Comparison of ENCODE assay signal across 8 cellular contexts in the genomic region with DNA sequence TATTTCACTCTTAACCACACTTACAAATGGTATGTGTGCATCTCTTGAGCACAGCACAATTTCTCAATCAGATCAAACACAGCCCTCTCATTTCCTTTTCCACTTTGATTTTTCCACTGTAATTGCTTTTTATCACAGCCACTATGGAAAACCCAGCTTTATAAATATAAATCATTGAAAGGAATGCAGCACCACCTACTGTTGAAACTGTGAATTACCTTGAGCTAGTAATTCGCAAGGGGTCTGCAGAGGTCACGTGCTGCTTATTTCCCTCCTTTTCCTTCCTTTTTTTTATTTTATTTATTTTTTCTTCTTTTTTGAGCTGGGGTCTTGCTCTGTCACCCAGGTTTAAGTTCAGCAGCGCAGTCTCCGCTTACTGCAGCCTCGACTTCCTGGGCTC.
DNase-seq lines count a peak whose midpoint lies in the region; ATAC-seq, FAIRE-seq and TF ChIP-seq lines count a peak whose summit lies in the region.

No MANE protein-coding gene starts in this region.

- H3K27ac Mint-ChIP-seq in nephron: no peak overlapping the region

- CTCF ChIA-PET in GM12878 (lab: Yijun Ruan, JAX): interaction anchor here (0.6 to 3.4 kb wide), 25 partner anchors 8 to 1230 kb away, joined by 3 to 23 read pairs (median 4); no protein-coding TSS in a partner anchor

- H3K9me3 Mint-ChIP-seq in nephron: no peaks in the 10 kb centered on the region

- TF ChIP-seq POLR2A in GM12878 (IDR thresholded peaks at IDR 0.05; ENCODE audit: low read depth, low read length): no peak

- TF ChIP-seq RAD21 in GM12878 (IDR thresholded peaks at IDR 0.05; ENCODE audit: insufficient read depth, low read depth, low read length): peak; percentile 37

- H3K4me2 ChIP-seq in Loucy (ENCODE audit: low read depth, low read length, poor library complexity, severe bottlenecking): no peak overlapping the region
- H3K4me2 ChIP-seq in GM12878 (ENCODE audit: control insufficient read depth, insufficient read depth): no peak overlapping the region

- WGBS in GM12878 (ENCODE audit: insufficient coverage, insufficient replicate concordance, low lambda C conversion rate, missing lambda C conversion rate): 45% methylated on average over 5 of the region's 5 CpGs

- intact Hi-C loops in GM12878 (cut with micrococcal nuclease; ENCODE audit: unreplicated experiment): no loop called here

- H3K9me3 ChIP-seq in Loucy (ENCODE audit: insufficient read depth, low read depth, low read length) (no peaks in the 10 kb centered on the region), GM12878 (replicated peaks; ENCODE audit: control insufficient read depth, insufficient read depth, low read length) (no peaks in the 10 kb centered on the region)

- H3K9me2 ChIP-seq in Loucy (replicated peaks; ENCODE audit: low read depth, low read length): no peaks in the 10 kb centered on the region

- peaks cover 4% of the 10 kb centered on the region for H3K36me3 Mint-ChIP-seq in nephron (ENCODE audit: low read depth)

- no peak overlapping the region for H3K4me3 Mint-ChIP-seq in nephron

- H3K27me3 ChIP-seq in Loucy (ENCODE audit: insufficient read depth, low read length, poor library complexity, severe bottlenecking): no peaks in the 10 kb centered on the region
- H3K27me3 ChIP-seq in GM12878 (replicated peaks in 1 of 2; ENCODE audit: control insufficient read depth in 2 of 2, insufficient read depth in 2 of 2, low read length in 1 of 2): no peaks in the 10 kb centered on the region

- no peaks in the 10 kb centered on the region for H3F3A ChIP-seq in Loucy (ENCODE audit: low read depth)

- H3K79me2 ChIP-seq in Loucy (ENCODE audit: insufficient read depth, low read length): no peaks in the 10 kb centered on the region
- no peaks in the 10 kb centered on the region for H3K79me2 ChIP-seq in GM12878 (ENCODE audit: control insufficient read depth, insufficient read depth, low read length)

- H3K27me3 Mint-ChIP-seq in nephron (ENCODE audit: low read depth): no peaks in the 10 kb centered on the region

- in situ Hi-C loops in GM12878 (cut with MboI): no loop called here

- DNase-seq in EH (ENCODE audit: low read depth) (peak; percentile 9), GM12878 (ENCODE audit: low read depth, low spot score) (no peak)

- H3K36me3 ChIP-seq in Loucy (ENCODE audit: insufficient read depth, low read length): no peaks in the 10 kb centered on the region
- no peaks in the 10 kb centered on the region for H3K36me3 ChIP-seq in GM12878 (ENCODE audit: control insufficient read depth in 2 of 2, insufficient read depth in 2 of 2, low read length in 1 of 2)

- TF ChIP-seq CTCF in Loucy (conservative IDR thresholded peaks at IDR 0.05; ENCODE audit: low read length) (peak; percentile 79), GM12878 (IDR thresholded peaks at IDR 0.05 in 2 of 3, conservative IDR thresholded peaks at IDR 0.05 in 1 of 3; ENCODE audit: control insufficient read depth in 2 of 3, extremely low read depth in 1 of 3, insufficient read depth in 1 of 3, low read depth in 3 of 3, low read length in 3 of 3) (peak; percentile 33 to 42 (median 41); a peak in 4 of 6 replicates), nephron (IDR thresholded peaks at IDR 0.05; ENCODE audit: unreplicated experiment in 3 of 3) (peak; percentile 51 to 60 (median 59))

- H3K4me1 Mint-ChIP-seq in nephron: peaks cover 7% of the 10 kb centered on the region

- H3K4me3 ChIP-seq in Loucy (ENCODE audit: low read length, poor library complexity, severe bottlenecking) (no peak overlapping the region), GM12878 (no peak overlapping the region)

- no peak overlapping the region for H3K9ac ChIP-seq in Loucy (ENCODE audit: low read depth, low read length, poor library complexity, severe bottlenecking)
- no peak overlapping the region for H3K9ac ChIP-seq in GM12878 (ENCODE audit: control insufficient read depth, insufficient read depth, low read length)

- no peak for FAIRE-seq in GM12878 (lab: Jason Lieb, UNC)

- no TSS peak for BruUV-seq in GM12878 (replicated peaks; lab: Mats Ljungman, UMichigan)

- SMC1A ChIA-PET in GM12878 (lab: Charles Lee; ENCODE audit: uncharacterized antibody, unreplicated experiment): interaction anchor here (0.7 to 2.3 kb wide), 10 partner anchors 11 to 1230 kb away, joined by 3 to 8 read pairs (median 4); no protein-coding TSS in a partner anchor

- TF ChIP-seq EP300 in GM12878 (IDR thresholded peaks at IDR 0.05; ENCODE audit: borderline replicate concordance in 1 of 2, control insufficient read depth in 1 of 2, low read depth in 2 of 2, low read length in 2 of 2): no peak

- no peak overlapping the region for H2AFZ ChIP-seq in Loucy (ENCODE audit: low read length)
- no peak overlapping the region for H2AFZ ChIP-seq in GM12878 (ENCODE audit: control insufficient read depth, low read depth, low read length)

- no peaks in the 10 kb centered on the region for H4K20me1 ChIP-seq in Loucy (ENCODE audit: insufficient read depth, low read length, poor library complexity, severe bottlenecking)
- H4K20me1 ChIP-seq in GM12878 (ENCODE audit: control insufficient read depth, insufficient read depth): no peaks in the 10 kb centered on the region

- H3K4me1 ChIP-seq in Loucy (ENCODE audit: insufficient read depth, low read length, poor library complexity, severe bottlenecking) (no peaks in the 10 kb centered on the region), GM12878 (ENCODE audit: control insufficient read depth, insufficient read depth, low read length) (peaks cover 3% of the 10 kb centered on the region; the same call in 1 of the 2 replicates)

- RAD21 ChIA-PET in GM12878 (lab: Charles Lee; ENCODE audit: unreplicated experiment): interaction anchor here (0.6 to 2.0 kb wide), 3 partner anchors 38 to 1230 kb away, joined by 3 to 5 read pairs (median 4); no protein-coding TSS in a partner anchor

- POLR2A ChIA-PET in GM12878 (lab: Charles Lee): no interaction called here

- no peak overlapping the region for H3K27ac ChIP-seq in GM12878 (ENCODE audit: control insufficient read depth, insufficient read depth)

- ATAC-seq in GM12878: no peak
- no peak for ATAC-seq in GM19035 (IDR thresholded peaks at IDR 0.05; ENCODE audit: unreplicated experiment)
- no peak for ATAC-seq in GM21367 (IDR thresholded peaks at IDR 0.05; ENCODE audit: unreplicated experiment)
- no peak for ATAC-seq in HG02852 (IDR thresholded peaks at IDR 0.05; ENCODE audit: unreplicated experiment)
- ATAC-seq in GM21717 (IDR thresholded peaks at IDR 0.05; ENCODE audit: unreplicated experiment): no peak

TF ChIP-seq in GM12878, 131 proteins besides CTCF, POLR2A, EP300 and RAD21:
- TF ChIP-seq SIN3A (IDR thresholded peaks at IDR 0.05; ENCODE audit: low read depth, low read length): no peak
- TF ChIP-seq RAD51 (IDR thresholded peaks at IDR 0.05): peak; percentile 39; the same call in 1 of the 2 replicates
- TF ChIP-seq, protein P1, sequence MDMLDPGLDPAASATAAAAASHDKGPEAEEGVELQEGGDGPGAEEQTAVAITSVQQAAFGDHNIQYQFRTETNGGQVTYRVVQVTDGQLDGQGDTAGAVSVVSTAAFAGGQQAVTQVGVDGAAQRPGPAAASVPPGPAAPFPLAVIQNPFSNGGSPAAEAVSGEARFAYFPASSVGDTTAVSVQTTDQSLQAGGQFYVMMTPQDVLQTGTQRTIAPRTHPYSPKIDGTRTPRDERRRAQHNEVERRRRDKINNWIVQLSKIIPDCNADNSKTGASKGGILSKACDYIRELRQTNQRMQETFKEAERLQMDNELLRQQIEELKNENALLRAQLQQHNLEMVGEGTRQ (IDR thresholded peaks at IDR 0.05; ENCODE audit: borderline replicate concordance, low read depth, low read length): peak; percentile 16; the same call in 1 of the 2 replicates
- TF ChIP-seq, protein P2, sequence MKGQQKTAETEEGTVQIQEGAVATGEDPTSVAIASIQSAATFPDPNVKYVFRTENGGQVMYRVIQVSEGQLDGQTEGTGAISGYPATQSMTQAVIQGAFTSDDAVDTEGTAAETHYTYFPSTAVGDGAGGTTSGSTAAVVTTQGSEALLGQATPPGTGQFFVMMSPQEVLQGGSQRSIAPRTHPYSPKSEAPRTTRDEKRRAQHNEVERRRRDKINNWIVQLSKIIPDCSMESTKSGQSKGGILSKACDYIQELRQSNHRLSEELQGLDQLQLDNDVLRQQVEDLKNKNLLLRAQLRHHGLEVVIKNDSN (IDR thresholded peaks at IDR 0.05; ENCODE audit: borderline replicate concordance, extremely low read length, insufficient read depth, low read depth, low read length): peak; percentile 46
- peak in 1 of 2 experiments; percentile 7; a peak in 1 of 4 replicates for TF ChIP-seq BHLHE40 (IDR thresholded peaks at IDR 0.05; ENCODE audit: borderline replicate concordance in 1 of 2, low read depth in 2 of 2, low read length in 1 of 2)
- no peak for TF ChIP-seq TCF7 (IDR thresholded peaks at IDR 0.05; ENCODE audit: borderline replicate concordance)
